Comparison of ENCODE assay signal across 18 cellular contexts in the genomic region with DNA sequence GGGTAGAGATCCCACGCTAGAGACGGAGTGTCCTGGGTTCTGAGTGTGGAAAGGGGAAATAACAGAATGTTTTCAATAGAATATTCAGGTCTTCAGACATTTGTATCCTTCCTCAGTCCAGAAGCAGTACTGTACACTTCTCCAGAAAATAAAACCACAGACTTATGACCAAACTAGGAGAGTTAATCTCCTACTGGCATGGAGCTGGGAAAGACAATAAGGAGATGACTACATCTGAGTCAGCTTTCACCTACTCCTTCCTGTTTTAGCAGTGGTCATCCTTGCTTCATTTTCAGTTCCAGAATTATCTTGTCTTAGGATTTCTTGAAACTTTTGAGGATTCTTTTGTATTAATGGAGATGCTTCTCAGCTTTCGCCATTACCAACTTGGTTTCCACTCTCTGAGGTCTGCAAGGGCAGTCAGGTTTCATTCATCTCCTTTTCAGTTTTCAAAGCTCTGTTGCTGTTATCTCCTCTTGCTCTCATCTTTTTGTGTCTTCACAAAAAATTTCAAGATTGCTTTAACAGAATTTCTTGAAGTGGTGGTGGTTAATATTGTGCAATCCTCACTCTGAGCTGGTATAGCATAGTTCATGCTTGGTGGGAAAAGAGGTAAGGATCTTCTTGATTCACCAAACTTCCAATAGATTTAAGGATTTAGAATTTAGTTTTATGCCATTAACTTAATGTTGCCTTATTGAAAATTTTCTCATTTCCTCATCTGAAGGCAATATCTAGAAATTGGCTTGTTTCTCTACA. TPM values are rescaled to one million over a fixed set of nuclear protein-coding genes. Genes with fewer than 3 reads are reported as not detected.
DNase-seq lines count a peak whose midpoint lies in the region; TF ChIP-seq lines count a peak whose summit lies in the region.
"Had no signal": no experiment of that assay in that cellular context is flagged by ENCODE, and none has a peak within 500 bp of the region (broad histone marks: within the 10 kb centered on the region; RNA-seq: fewer than 3 reads in every experiment).

No MANE protein-coding gene starts in this region.

- H3K36me3 ChIP-seq in H7 (replicated peaks; ENCODE audit: control insufficient read depth, insufficient read depth, low read length) (no peaks in the 10 kb centered on the region), esophagus squamous epithelium (no peaks in the 10 kb centered on the region)
- H3K36me3 ChIP-seq: thyroid gland had no signal

- H4K5ac ChIP-seq in H9 (ENCODE audit: insufficient read length, low read depth, low read length), result no peak overlapping the region

- no peak overlapping the region for H3K4ac ChIP-seq in H9 (ENCODE audit: low read depth, low read length)

- no peak overlapping the region for H4K8ac ChIP-seq in H9 (replicated peaks; ENCODE audit: insufficient read length, low read depth, low read length)

- no peak overlapping the region for H4K91ac ChIP-seq in H9 (ENCODE audit: insufficient read length, low read depth, low read length)

- no peak overlapping the region for H3K4me3 ChIP-seq in fibroblast of villous mesenchyme (ENCODE audit: low read depth, low read length)
- no peak overlapping the region for H3K4me3 ChIP-seq in H7 (ENCODE audit: insufficient read depth, low read depth, low read length)
- no peak overlapping the region for H3K4me3 ChIP-seq in esophagus squamous epithelium
- H3K4me3 ChIP-seq: thyroid gland had no signal

- H3K27me3 ChIP-seq in H7 (ENCODE audit: control insufficient read depth, insufficient read depth, low read length), result no peaks in the 10 kb centered on the region
- H3K27me3 ChIP-seq in H9 (ENCODE audit: insufficient read depth, low read length), result no peaks in the 10 kb centered on the region
- H3K27me3 ChIP-seq in esophagus squamous epithelium, result no peaks in the 10 kb centered on the region
- H3K27me3 ChIP-seq: thyroid gland had no signal

- intact Hi-C loops in esophagus squamous epithelium (cut with DNase I), result no loop called here

- no peaks in the 10 kb centered on the region for H4K20me1 ChIP-seq in H9 (ENCODE audit: control insufficient read depth, insufficient read depth, insufficient read length)

- no peak for TF ChIP-seq POLR2A in esophagus squamous epithelium (IDR thresholded peaks at IDR 0.05)

- H3K4me1 Mint-ChIP-seq in H9, result no peaks in the 10 kb centered on the region
- H3K4me1 Mint-ChIP-seq: activated CD4-positive, alpha-beta memory T cell treated with anti-CD3 and anti-CD28 coated beads, Interleukin-2, amount 10 ng/mL, durations not matched to agents 7 days and 5 days; brain; IgD-negative memory B cell; naive thymus-derived CD8-positive, alpha-beta T cell had no signal

- TF ChIP-seq CTCF in fibroblast of villous mesenchyme (IDR thresholded peaks at IDR 0.05; ENCODE audit: insufficient read depth, low read depth, low read length) (no peak), H9 (conservative IDR thresholded peaks at IDR 0.05) (no peak), esophagus squamous epithelium (IDR thresholded peaks at IDR 0.05) (no peak)

- H3K4me1 ChIP-seq in H9 (ENCODE audit: insufficient read depth, low read length) (no peaks in the 10 kb centered on the region), esophagus squamous epithelium (no peaks in the 10 kb centered on the region)
- H3K4me1 ChIP-seq: thyroid gland had no signal

- H3K27ac Mint-ChIP-seq in H9, result no peak overlapping the region
- H3K27ac Mint-ChIP-seq: activated CD4-positive, alpha-beta memory T cell treated with anti-CD3 and anti-CD28 coated beads, Interleukin-2, amount 10 ng/mL, durations not matched to agents 7 days and 5 days; activated T-helper 2 cell treated with anti-CD3 and anti-CD28 coated beads, Interferon-gamma antibody, Interleukin-2, Interleukin-4, amounts not matched to agents 10 μg/mL and 5 μg/mL and 100 μg/mL, durations not matched to agents 14 hours and 24 hours and 36 hours; effector memory CD8-positive, alpha-beta T cell; IgD-negative memory B cell; naive thymus-derived CD8-positive, alpha-beta T cell had no signal

- H2BK5ac ChIP-seq in H9 (ENCODE audit: insufficient read length, low read length), result no peak overlapping the region

- no peak overlapping the region for H3K18ac ChIP-seq in H9 (ENCODE audit: insufficient read length, low read depth, low read length)

- no peak overlapping the region for H3K4me2 ChIP-seq in H9 (ENCODE audit: insufficient read depth, insufficient read length, low read length)

- H3K4me3 Mint-ChIP-seq in H9, result no peak overlapping the region
- H3K4me3 Mint-ChIP-seq: activated CD4-positive, alpha-beta memory T cell treated with anti-CD3 and anti-CD28 coated beads, Interleukin-2, amount 10 ng/mL, durations not matched to agents 7 days and 5 days; brain; effector memory CD8-positive, alpha-beta T cell; IgD-negative memory B cell; naive thymus-derived CD8-positive, alpha-beta T cell had no signal

- H2AFZ ChIP-seq in H9 (ENCODE audit: low read length), result no peak overlapping the region

- no peak overlapping the region for H2AK5ac ChIP-seq in H9 (ENCODE audit: insufficient read length, low read length)

- H3K9me3 ChIP-seq in H9 (ENCODE audit: control insufficient read depth, low read depth, low read length) (no peaks in the 10 kb centered on the region), esophagus squamous epithelium (no peaks in the 10 kb centered on the region)
- H3K9me3 ChIP-seq: thyroid gland had no signal

- H3K9me3 Mint-ChIP-seq in H9, result no peaks in the 10 kb centered on the region
- H3K9me3 Mint-ChIP-seq: activated CD4-positive, alpha-beta memory T cell treated with anti-CD3 and anti-CD28 coated beads, Interleukin-2, amount 10 ng/mL, durations not matched to agents 7 days and 5 days; activated T-helper 2 cell treated with anti-CD3 and anti-CD28 coated beads, Interferon-gamma antibody, Interleukin-2, Interleukin-4, amounts not matched to agents 10 μg/mL and 5 μg/mL and 100 μg/mL, durations not matched to agents 14 hours and 24 hours and 36 hours; effector memory CD8-positive, alpha-beta T cell; naive thymus-derived CD8-positive, alpha-beta T cell had no signal

- no peaks in the 10 kb centered on the region for H3K36me3 Mint-ChIP-seq in H9 (ENCODE audit: insufficient read depth in 1 of 3, low read depth in 3 of 3)
- H3K36me3 Mint-ChIP-seq: brain, IgD-negative memory B cell had no signal

- H2BK20ac ChIP-seq in H9 (ENCODE audit: low read depth, low read length, poor library complexity, severe bottlenecking), result no peak overlapping the region

- H2BK120ac ChIP-seq in H9 (ENCODE audit: low read depth, low read length, poor library complexity, severe bottlenecking), result no peak overlapping the region

- H3K14ac ChIP-seq in H9 (ENCODE audit: insufficient read depth, low read length), result no peak overlapping the region

- H3K23ac ChIP-seq in H9 (ENCODE audit: insufficient read length, low read depth, low read length), result no peak overlapping the region

- H2BK15ac ChIP-seq in H9 (ENCODE audit: low read depth, low read length), result no peak overlapping the region

- no peak overlapping the region for H3K56ac ChIP-seq in H9 (ENCODE audit: insufficient read length, low read depth, low read length)

- H3K9ac ChIP-seq in H9 (ENCODE audit: extremely low read depth, insufficient read length, low read length), result no peak overlapping the region

- no peak overlapping the region for H3T11ph ChIP-seq in H9 (ENCODE audit: low read length)

- H3K27ac ChIP-seq in H9 (ENCODE audit: insufficient read length, low read depth, low read length) (no peak overlapping the region), esophagus squamous epithelium (no peak overlapping the region)
- H3K27ac ChIP-seq: thyroid gland had no signal

- DNase-seq in AG08395 (ENCODE audit: low spot score) (peak; percentile 64), HS-5 (ENCODE audit: low read depth) (peak; percentile 53), SIG-M5 treated with dmso at 0.1 percent for 504 hours (lab: John Stamatoyannopoulos, UW; ENCODE audit: unreplicated experiment) (peak; percentile 69), fibroblast of villous mesenchyme (ENCODE audit: low read depth) (peak; percentile 12), H7 (no peak), H9 (no peak), esophagus squamous epithelium (lab: John Stamatoyannopoulos, UW) (no peak), SK-N-DZ (ENCODE audit: low spot score) (no peak)
- DNase-seq: ACHN; activated CD4-positive, alpha-beta memory T cell treated with anti-CD3 and anti-CD28 coated beads, Interleukin-2, amount 10 ng/mL, durations not matched to agents 7 days and 5 days; effector memory CD8-positive, alpha-beta T cell; naive thymus-derived CD8-positive, alpha-beta T cell; NCI-H510A treated with DMSO at 0.1 percent for 48 hours; T1000; thyroid gland had no signal

- no peaks in the 10 kb centered on the region for H3K79me1 ChIP-seq in H9 (ENCODE audit: insufficient read depth, low read depth, low read length, poor library complexity, severe bottlenecking)

- no peaks in the 10 kb centered on the region for H3K23me2 ChIP-seq in H9 (ENCODE audit: insufficient read length, low read depth, low read length, poor library complexity, severe bottlenecking)

- no peak overlapping the region for H2BK12ac ChIP-seq in H9 (ENCODE audit: insufficient read length, low read depth, low read length)

- H3K79me2 ChIP-seq in H9 (ENCODE audit: insufficient read depth, low read length), result no peaks in the 10 kb centered on the region

- H3K27me3 Mint-ChIP-seq in H9 (ENCODE audit: low read depth), result no peaks in the 10 kb centered on the region
- H3K27me3 Mint-ChIP-seq: brain; effector memory CD8-positive, alpha-beta T cell; IgD-negative memory B cell; naive thymus-derived CD8-positive, alpha-beta T cell had no signal

- WGBS in H9 (ENCODE audit: extremely low coverage, insufficient read length, low lambda C conversion rate), result no CpG with 5 or more reads among the region's 3 CpGs
- WGBS in esophagus squamous epithelium, 2 donors, result 90 to 95% methylated on average over 3 of the region's 3 CpGs

RNA-seq across cellular contexts. Expression of gene NR4A2, which starts 23.7 kb away (rescaled TPM):
- total RNA-seq in fibroblast of villous mesenchyme (0.32 TPM in 1 of 2 replicates, not detected in the other), H9 (2021) (1.5 and 2.0 TPM in 2 replicates), esophagus squamous epithelium (1 to 10 TPM in 3 of 4 donors, under 1 TPM in 1; 0.95 to 1.6 (median 1.2) TPM)
- 0.37 and 0.45 TPM in 2 replicates for total RNA-seq in H7 (2014; rRNA removed; shearing (Covaris generic))
- polyA plus RNA-seq in SK-N-DZ (2014; cell fraction: cytosol; rRNA removed), result 0.13 and 0.28 TPM in 2 replicates
- polyA plus RNA-seq in SK-N-DZ (2014; cell fraction: nucleus; rRNA removed), result 0.21 TPM in 1 of 2 replicates, not detected in the other

Comparison
In these comparisons a context has a peak if more than half of its experiments do, and no peak if none do; other contexts are left out.
1. DNase-seq: peak in AG08395 (single experiment), HS-5 (single experiment), SIG-M5 treated with dmso at 0.1 percent for 504 hours (single experiment) and fibroblast of villous mesenchyme (single experiment); none in H7 (single experiment), H9 (single experiment), esophagus squamous epithelium (single experiment) and SK-N-DZ (single experiment).